In genomic region chr1:1678581-1679380, GRCh38 we compare ENCODE assay signal across 1 cellular context.
A peak's percentile ranks its signal among the peaks of the same experiment; 100 is the strongest.
TF ChIP-seq lines count a peak whose summit lies in the region.

No MANE protein-coding gene starts in this region.

TF ChIP-seq in HepG2, 621 proteins besides CTCF, POLR2A, EP300 and RAD21 (continued from another document and continues in another):
- TF ChIP-seq ZNF33B (CRISPR knock-in tag; IDR thresholded peaks at IDR 0.05) (peak; percentile 62; the same call in 1 of the 2 replicates), PCBP1 (IDR thresholded peaks at IDR 0.05; ENCODE audit: borderline replicate concordance, low read depth, low read length) (0 out of 2 replicates have a peak, but pooled peaks have one; percentile 26), ZKSCAN5 (CRISPR knock-in tag; IDR thresholded peaks at IDR 0.05) (no peak), MIER3 (CRISPR knock-in tag; IDR thresholded peaks at IDR 0.05; ENCODE audit: borderline replicate concordance) (peak; percentile 35; the same call in 1 of the 2 replicates), ZNF672 (CRISPR knock-in tag; IDR thresholded peaks at IDR 0.05) (no peak; the same call in 1 of the 2 replicates), ZFP36L2 (CRISPR knock-in tag; IDR thresholded peaks at IDR 0.05) (no peak), ERF (CRISPR knock-in tag; IDR thresholded peaks at IDR 0.05) (peak; percentile 69), NR2F2 (IDR thresholded peaks at IDR 0.05; ENCODE audit: borderline replicate concordance, low read depth) (peak; percentile 80), ZNF615 (CRISPR knock-in tag; IDR thresholded peaks at IDR 0.05; ENCODE audit: borderline replicate concordance) (no peak), ZNF549 (CRISPR knock-in tag; IDR thresholded peaks at IDR 0.05) (no peak), ZBTB34 (CRISPR knock-in tag; IDR thresholded peaks at IDR 0.05) (0 out of 2 replicates have a peak, but pooled peaks have one; percentile 39), ZNF101 (CRISPR knock-in tag; IDR thresholded peaks at IDR 0.05; ENCODE audit: borderline replicate concordance, low read depth) (no peak), NR2F1 (CRISPR knock-in tag; IDR thresholded peaks at IDR 0.05) (peak; percentile 97 to 98), MBD4 (IDR thresholded peaks at IDR 0.05; ENCODE audit: borderline replicate concordance, low read length) (no peak), ZBED4 (CRISPR knock-in tag; IDR thresholded peaks at IDR 0.05; ENCODE audit: borderline replicate concordance) (no peak), SMC3 (IDR thresholded peaks at IDR 0.05; ENCODE audit: low read length) (no peak), ZNF234 (CRISPR knock-in tag; conservative IDR thresholded peaks at IDR 0.05) (no peak), CBX2 (IDR thresholded peaks at IDR 0.05; ENCODE audit: low read depth, low read length) (no peak), CBX2 (CRISPR knock-in tag; IDR thresholded peaks at IDR 0.05; ENCODE audit: low read depth) (no peak), ZNF232 (CRISPR knock-in tag; IDR thresholded peaks at IDR 0.05; ENCODE audit: borderline replicate concordance) (no peak), PHF20 (CRISPR knock-in tag; IDR thresholded peaks at IDR 0.05) (peak; percentile 70), ZNF772 (CRISPR knock-in tag; IDR thresholded peaks at IDR 0.05) (peak; percentile 80; the same call in 1 of the 2 replicates), ZSCAN25 (CRISPR knock-in tag; IDR thresholded peaks at IDR 0.05) (peak; percentile 97), ZNF205 (CRISPR knock-in tag; IDR thresholded peaks at IDR 0.05) (peak; percentile 68; the same call in 1 of the 2 replicates), BRCA1 (CRISPR knock-in tag; IDR thresholded peaks at IDR 0.05) (no peak), ZSCAN22 (CRISPR knock-in tag; IDR thresholded peaks at IDR 0.05) (no peak), NR2C2 (CRISPR knock-in tag; IDR thresholded peaks at IDR 0.05; ENCODE audit: borderline replicate concordance) (peak; percentile 94), ZNF563 (CRISPR knock-in tag; IDR thresholded peaks at IDR 0.05) (no peak), TMF1 (CRISPR knock-in tag; IDR thresholded peaks at IDR 0.05; ENCODE audit: low read depth) (no peak), NRL (CRISPR knock-in tag; IDR thresholded peaks at IDR 0.05; ENCODE audit: borderline replicate concordance) (peak; percentile 93), GATAD1 (CRISPR knock-in tag; IDR thresholded peaks at IDR 0.05) (peak; percentile 74), CHD2 (IDR thresholded peaks at IDR 0.05; ENCODE audit: low read depth, low read length) (no peak), ASH2L (IDR thresholded peaks at IDR 0.05; ENCODE audit: insufficient read length, low read depth, low read length) (peak; percentile 40), ZNF776 (CRISPR knock-in tag; IDR thresholded peaks at IDR 0.05) (0 out of 2 replicates have a peak, but pooled peaks have one; percentile 67), MIER2 (CRISPR knock-in tag; IDR thresholded peaks at IDR 0.05) (peak; percentile 35; the same call in 1 of the 2 replicates), STAG1 (CRISPR knock-in tag; IDR thresholded peaks at IDR 0.05) (peak; percentile 27), SIX4 (CRISPR knock-in tag; IDR thresholded peaks at IDR 0.05) (no peak), ZNF614 (CRISPR knock-in tag; IDR thresholded peaks at IDR 0.05; ENCODE audit: borderline replicate concordance) (peak; percentile 100), XBP1 (CRISPR knock-in tag; IDR thresholded peaks at IDR 0.05) (no peak), CEBPG (CRISPR knock-in tag; IDR thresholded peaks at IDR 0.05) (no peak), REXO4 (CRISPR knock-in tag; IDR thresholded peaks at IDR 0.05; ENCODE audit: borderline replicate concordance) (no peak), ZNF496 (CRISPR knock-in tag; IDR thresholded peaks at IDR 0.05; ENCODE audit: insufficient replicate concordance) (no peak), MEIS1 (CRISPR knock-in tag; IDR thresholded peaks at IDR 0.05; ENCODE audit: borderline replicate concordance) (0 out of 2 replicates have a peak, but pooled peaks have one; percentile 84)
- TF ChIP-seq, protein P1, sequence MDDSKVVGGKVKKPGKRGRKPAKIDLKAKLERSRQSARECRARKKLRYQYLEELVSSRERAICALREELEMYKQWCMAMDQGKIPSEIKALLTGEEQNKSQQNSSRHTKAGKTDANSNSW (CRISPR knock-in tag; IDR thresholded peaks at IDR 0.05; ENCODE audit: borderline replicate concordance) = no peak
- TF ChIP-seq, protein P2, sequence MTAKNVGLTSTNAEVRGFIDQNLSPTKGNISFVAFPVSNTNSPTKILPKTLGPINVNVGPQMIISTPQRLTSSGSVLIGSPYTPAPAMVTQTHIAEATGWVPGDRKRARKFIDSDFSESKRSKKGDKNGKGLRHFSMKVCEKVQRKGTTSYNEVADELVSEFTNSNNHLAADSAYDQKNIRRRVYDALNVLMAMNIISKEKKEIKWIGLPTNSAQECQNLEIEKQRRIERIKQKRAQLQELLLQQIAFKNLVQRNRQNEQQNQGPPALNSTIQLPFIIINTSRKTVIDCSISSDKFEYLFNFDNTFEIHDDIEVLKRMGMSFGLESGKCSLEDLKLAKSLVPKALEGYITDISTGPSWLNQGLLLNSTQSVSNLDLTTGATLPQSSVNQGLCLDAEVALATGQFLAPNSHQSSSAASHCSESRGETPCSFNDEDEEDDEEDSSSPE (CRISPR knock-in tag; IDR thresholded peaks at IDR 0.05) = peak; percentile 43; the same call in 1 of the 2 replicates
- TF ChIP-seq, protein P3, sequence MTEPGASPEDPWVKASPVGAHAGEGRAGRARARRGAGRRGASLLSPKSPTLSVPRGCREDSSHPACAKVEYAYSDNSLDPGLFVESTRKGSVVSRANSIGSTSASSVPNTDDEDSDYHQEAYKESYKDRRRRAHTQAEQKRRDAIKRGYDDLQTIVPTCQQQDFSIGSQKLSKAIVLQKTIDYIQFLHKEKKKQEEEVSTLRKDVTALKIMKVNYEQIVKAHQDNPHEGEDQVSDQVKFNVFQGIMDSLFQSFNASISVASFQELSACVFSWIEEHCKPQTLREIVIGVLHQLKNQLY (CRISPR knock-in tag; IDR thresholded peaks at IDR 0.05) = peak; percentile 67; the same call in 1 of the 2 replicates
- TF ChIP-seq, protein P4, sequence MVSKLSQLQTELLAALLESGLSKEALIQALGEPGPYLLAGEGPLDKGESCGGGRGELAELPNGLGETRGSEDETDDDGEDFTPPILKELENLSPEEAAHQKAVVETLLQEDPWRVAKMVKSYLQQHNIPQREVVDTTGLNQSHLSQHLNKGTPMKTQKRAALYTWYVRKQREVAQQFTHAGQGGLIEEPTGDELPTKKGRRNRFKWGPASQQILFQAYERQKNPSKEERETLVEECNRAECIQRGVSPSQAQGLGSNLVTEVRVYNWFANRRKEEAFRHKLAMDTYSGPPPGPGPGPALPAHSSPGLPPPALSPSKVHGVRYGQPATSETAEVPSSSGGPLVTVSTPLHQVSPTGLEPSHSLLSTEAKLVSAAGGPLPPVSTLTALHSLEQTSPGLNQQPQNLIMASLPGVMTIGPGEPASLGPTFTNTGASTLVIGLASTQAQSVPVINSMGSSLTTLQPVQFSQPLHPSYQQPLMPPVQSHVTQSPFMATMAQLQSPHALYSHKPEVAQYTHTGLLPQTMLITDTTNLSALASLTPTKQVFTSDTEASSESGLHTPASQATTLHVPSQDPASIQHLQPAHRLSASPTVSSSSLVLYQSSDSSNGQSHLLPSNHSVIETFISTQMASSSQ (IDR thresholded peaks at IDR 0.05; ENCODE audit: low read depth) = no peak
- TF ChIP-seq, protein P4 (CRISPR knock-in tag; IDR thresholded peaks at IDR 0.05; ENCODE audit: borderline replicate concordance) = peak; percentile 38; the same call in 1 of the 2 replicates
- TF ChIP-seq, protein P5, sequence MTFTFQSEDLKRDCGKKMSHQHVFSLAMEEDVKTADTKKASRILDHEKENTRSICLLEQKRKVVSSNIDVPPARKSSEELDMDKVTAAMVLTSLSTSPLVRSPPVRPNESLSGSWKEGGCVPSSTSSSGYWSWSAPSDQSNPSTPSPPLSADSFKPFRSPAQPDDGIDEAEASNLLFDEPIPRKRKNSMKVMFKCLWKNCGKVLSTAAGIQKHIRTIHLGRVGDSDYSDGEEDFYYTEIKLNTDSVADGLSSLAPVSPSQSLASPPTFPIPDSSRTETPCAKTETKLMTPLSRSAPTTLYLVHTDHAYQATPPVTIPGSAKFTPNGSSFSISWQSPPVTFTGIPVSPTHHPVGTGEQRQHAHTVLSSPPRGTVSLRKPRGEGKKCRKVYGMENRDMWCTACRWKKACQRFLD (CRISPR knock-in tag; IDR thresholded peaks at IDR 0.05; ENCODE audit: borderline replicate concordance) = no peak
- TF ChIP-seq, protein P6, sequence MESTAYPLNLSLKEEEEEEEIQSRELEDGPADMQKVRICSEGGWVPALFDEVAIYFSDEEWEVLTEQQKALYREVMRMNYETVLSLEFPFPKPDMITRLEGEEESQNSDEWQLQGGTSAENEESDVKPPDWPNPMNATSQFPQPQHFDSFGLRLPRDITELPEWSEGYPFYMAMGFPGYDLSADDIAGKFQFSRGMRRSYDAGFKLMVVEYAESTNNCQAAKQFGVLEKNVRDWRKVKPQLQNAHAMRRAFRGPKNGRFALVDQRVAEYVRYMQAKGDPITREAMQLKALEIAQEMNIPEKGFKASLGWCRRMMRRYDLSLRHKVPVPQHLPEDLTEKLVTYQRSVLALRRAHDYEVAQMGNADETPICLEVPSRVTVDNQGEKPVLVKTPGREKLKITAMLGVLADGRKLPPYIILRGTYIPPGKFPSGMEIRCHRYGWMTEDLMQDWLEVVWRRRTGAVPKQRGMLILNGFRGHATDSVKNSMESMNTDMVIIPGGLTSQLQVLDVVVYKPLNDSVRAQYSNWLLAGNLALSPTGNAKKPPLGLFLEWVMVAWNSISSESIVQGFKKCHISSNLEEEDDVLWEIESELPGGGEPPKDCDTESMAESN (CRISPR knock-in tag; conservative IDR thresholded peaks at IDR 0.05) = peak; percentile 71; the same call in 1 of the 2 replicates
- TF ChIP-seq, protein P7, sequence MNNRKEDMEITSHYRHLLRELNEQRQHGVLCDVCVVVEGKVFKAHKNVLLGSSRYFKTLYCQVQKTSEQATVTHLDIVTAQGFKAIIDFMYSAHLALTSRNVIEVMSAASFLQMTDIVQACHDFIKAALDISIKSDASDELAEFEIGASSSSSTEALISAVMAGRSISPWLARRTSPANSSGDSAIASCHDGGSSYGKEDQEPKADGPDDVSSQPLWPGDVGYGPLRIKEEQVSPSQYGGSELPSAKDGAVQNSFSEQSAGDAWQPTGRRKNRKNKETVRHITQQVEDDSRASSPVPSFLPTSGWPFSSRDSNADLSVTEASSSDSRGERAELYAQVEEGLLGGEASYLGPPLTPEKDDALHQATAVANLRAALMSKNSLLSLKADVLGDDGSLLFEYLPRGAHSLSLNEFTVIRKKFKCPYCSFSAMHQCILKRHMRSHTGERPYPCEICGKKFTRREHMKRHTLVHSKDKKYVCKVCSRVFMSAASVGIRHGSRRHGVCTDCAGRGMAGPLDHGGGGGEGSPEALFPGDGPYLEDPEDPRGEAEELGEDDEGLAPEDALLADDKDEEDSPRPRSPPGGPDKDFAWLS (CRISPR knock-in tag; IDR thresholded peaks at IDR 0.05; ENCODE audit: borderline replicate concordance) = no peak
